8 cellular contexts compared by ENCODE assay signal in genomic region chr12:92735131-92735721, GRCh38. TPM values are rescaled to one million over a fixed set of nuclear protein-coding genes. Genes with fewer than 3 reads are reported as not detected.
A peak's percentile ranks its signal among the peaks of the same experiment; 100 is the strongest.
DNase-seq lines count a peak whose midpoint lies in the region; ATAC-seq, FAIRE-seq and TF ChIP-seq lines count a peak whose summit lies in the region.

No MANE protein-coding gene starts in this region.

- peaks cover 23% of the 10 kb centered on the region for H3K27me3 Mint-ChIP-seq in Caco-2 (ENCODE audit: insufficient read depth, unreplicated experiment)

- DNase-seq in AG10803 (ENCODE audit: low read depth) (peak; percentile 95), LNCaP clone FGC (ENCODE audit: low read depth) (peak; percentile 35), amniotic epithelial cell (ENCODE audit: low read depth) (peak; percentile 71), kidney tubule cell (ENCODE audit: low spot score) (peak; percentile 55), Caco-2 (no peak), RCC 7860 (ENCODE audit: low spot score) (no peak)

- no peaks in the 10 kb centered on the region for H3K36me3 ChIP-seq in Caco-2 (ENCODE audit: control insufficient read depth, insufficient read depth, low read length)

- no TSS peak for BruUV-seq in Caco-2 (replicated peaks; lab: Mats Ljungman, UMichigan)

- CTCF ChIA-PET in Caco-2 (lab: Charles Lee) = interaction anchor here (0.7 kb wide), 1 partner anchor 12 kb away, joined by 3 read pairs; no protein-coding TSS in a partner anchor

- POLR2A ChIA-PET in Caco-2 (lab: Charles Lee) = no interaction called here

- FAIRE-seq in RCC 7860 (lab: Jason Lieb, UNC) = no peak

- H3K4me1 Mint-ChIP-seq in Caco-2 (ENCODE audit: low read depth, unreplicated experiment) = no peaks in the 10 kb centered on the region

- H3K4me3 Mint-ChIP-seq in Caco-2 (ENCODE audit: unreplicated experiment) = no peak overlapping the region

- no peaks in the 10 kb centered on the region for H3K9me3 Mint-ChIP-seq in Caco-2 (ENCODE audit: unreplicated experiment)

- ATAC-seq in GM18498 (IDR thresholded peaks at IDR 0.05; ENCODE audit: unreplicated experiment) (no peak), GM18520 (IDR thresholded peaks at IDR 0.05; ENCODE audit: unreplicated experiment) (no peak)

- no peaks in the 10 kb centered on the region for H3K27me3 ChIP-seq in Caco-2 (replicated peaks; ENCODE audit: control insufficient read depth, insufficient read depth, low read length)

- H3K4me3 ChIP-seq in AG10803 (ENCODE audit: low read length) = no peak overlapping the region
- H3K4me3 ChIP-seq in LNCaP clone FGC (ENCODE audit: low read depth, low read length) = no peak overlapping the region
- H3K4me3 ChIP-seq in Caco-2 (ENCODE audit: low read depth, low read length) = no peak overlapping the region

- H3K36me3 Mint-ChIP-seq in Caco-2 (ENCODE audit: insufficient read depth, unreplicated experiment) = no peaks in the 10 kb centered on the region

- TF ChIP-seq CTCF in AG10803 (conservative IDR thresholded peaks at IDR 0.05; ENCODE audit: low read length) (peak; percentile 33; the same call in 1 of the 2 replicates), LNCaP clone FGC (IDR thresholded peaks at IDR 0.05; ENCODE audit: control insufficient read depth, extremely low read depth, insufficient read depth) (0 out of 2 replicates have a peak, but pooled peaks have one; percentile 10), Caco-2 (IDR thresholded peaks at IDR 0.05; ENCODE audit: insufficient read depth in 1 of 2, low read depth in 1 of 2, low read length in 1 of 2, severe bottlenecking in 1 of 2, unreplicated experiment in 1 of 2) (no peak)

- H3K4me1 ChIP-seq in Caco-2 = no peaks in the 10 kb centered on the region

- no peaks in the 10 kb centered on the region for H3K9me3 ChIP-seq in Caco-2

- H3K27ac Mint-ChIP-seq in Caco-2 (ENCODE audit: unreplicated experiment) = no peak overlapping the region

- intact Hi-C loops in Caco-2 (cut with micrococcal nuclease; ENCODE audit: unreplicated experiment) = no loop called here

RNA-seq across cellular contexts. Expression of gene PLEKHG7, which starts 32.4 kb away (rescaled TPM):
- 0.12 and 0.23 TPM in 2 replicates for total RNA-seq in Caco-2 (2022)

Comparison
In these comparisons a context has a peak if more than half of its experiments do, and no peak if none do; other contexts are left out.
1. DNase-seq: peak in AG10803 (single experiment), LNCaP clone FGC (single experiment), amniotic epithelial cell (single experiment) and kidney tubule cell (single experiment); none in Caco-2 (0 of 2) and RCC 7860 (single experiment).
2. CTCF ChIP-seq: peak in AG10803 (single experiment) and LNCaP clone FGC (single experiment); none in Caco-2 (0 of 2).